In genomic region chr16:20255002-20255401, GRCh38 we compare ENCODE assay signal across 8 cellular contexts.
"Had no signal": no experiment of that assay in that cellular context is flagged by ENCODE, and none has a peak within 500 bp of the region (broad histone marks: within the 10 kb centered on the region; RNA-seq: fewer than 3 reads in every experiment).

No MANE protein-coding gene starts in this region.

- H3K4me3 ChIP-seq: GM12878 had no signal

- ATAC-seq: GM12878 had no signal

- DNase-seq: GDM1, GF-D8 had no signal

- FAIRE-seq: G401.6, GM12878, GM12891, GM12892, GM18507, GM19239 had no signal
